In the genomic region with DNA sequence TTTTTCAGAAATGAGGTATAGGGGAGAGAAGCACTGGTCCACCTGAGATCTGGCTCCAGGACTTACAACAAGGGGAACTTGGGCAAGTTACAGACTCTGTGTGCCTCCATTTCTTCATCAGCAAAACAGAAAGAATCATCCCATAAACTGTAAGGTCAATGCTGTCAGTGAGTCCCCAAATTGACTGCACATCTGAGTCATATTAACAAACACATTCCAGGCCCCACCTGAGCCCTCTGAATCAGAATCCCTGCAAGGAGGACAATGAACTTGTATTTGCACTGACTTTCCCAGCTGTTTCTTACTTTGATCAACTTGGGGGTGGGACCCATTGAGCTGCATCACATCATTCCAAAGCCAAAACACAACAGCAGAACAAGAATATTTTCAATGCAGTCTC, we compare ENCODE assay signal across 3 cellular contexts. TPM values are rescaled to one million over a fixed set of nuclear protein-coding genes. Genes with fewer than 3 reads are reported as not detected.
"Had no signal": no experiment of that assay in that cellular context is flagged by ENCODE, and none has a peak within 500 bp of the region (broad histone marks: within the 10 kb centered on the region; RNA-seq: fewer than 3 reads in every experiment).

No MANE protein-coding gene starts in this region.

RNA-seq across cellular contexts. Expression of gene ALPL, which starts 44.1 kb away (rescaled TPM):
- total RNA-seq: lung microvascular endothelial cell; naive thymus-derived CD8-positive, alpha-beta T cell had no signal
- polyA plus RNA-seq: immature natural killer cell; naive thymus-derived CD8-positive, alpha-beta T cell had no signal
